ENCODE assay signal across 24 cellular contexts in genomic region chr6:140201787-140202458, GRCh38.
"Had no signal": no experiment of that assay in that cellular context is flagged by ENCODE, and none has a peak within 500 bp of the region (broad histone marks: within the 10 kb centered on the region; RNA-seq: fewer than 3 reads in every experiment).

No MANE protein-coding gene starts in this region.

- H3K4me3 ChIP-seq: coronary artery, esophagus muscularis mucosa, gastrocnemius medialis, lung, neural progenitor cell, prostate gland, right atrium auricular region, smooth muscle cell, suprapubic skin, transverse colon, upper lobe of right lung, uterus had no signal

- H2AFZ ChIP-seq: neural progenitor cell had no signal

- DNase-seq: dermis blood vessel endothelial cell; effector memory CD4-positive, alpha-beta T cell; gastrocnemius medialis; head of caudate nucleus; kidney; stimulated activated CD4-positive, alpha-beta T cell treated with anti-CD3 and anti-CD28 coated beads, Interleukin-12 subunit alpha, Interleukin-12 subunit beta, amount 100 ng/mL, for 4 hours; stimulated activated CD4-positive, alpha-beta T cell treated with anti-CD3 and anti-CD28 coated beads, Interleukin-1b, Interleukin-23, amount 100 ng/mL, for 48 hours; stimulated activated CD4-positive, alpha-beta T cell treated with anti-CD3 and anti-CD28 coated beads, Interleukin-4, amount 100 ng/mL, for 1 hour; stimulated activated CD8-positive, alpha-beta memory T cell treated with anti-CD3 and anti-CD28 coated beads, Interleukin-4, amount 100 ng/mL, for 48 hours; stimulated activated naive CD4-positive, alpha-beta T cell; stimulated activated naive CD8-positive, alpha-beta T cell treated with anti-CD3 and anti-CD28 coated beads, Interleukin-15, amount 100 ng/mL, for 72 hours; transverse colon; upper lobe of right lung; uterus had no signal

- H3K4me1 ChIP-seq: neural progenitor cell, prostate gland, suprapubic skin had no signal

- H3K4me2 ChIP-seq: neural progenitor cell, smooth muscle cell had no signal

- H3K27ac ChIP-seq: coronary artery, gastrocnemius medialis, neural progenitor cell, prostate gland, right atrium auricular region, suprapubic skin, transverse colon, uterus had no signal

- H3K9ac ChIP-seq: neural progenitor cell had no signal

- ATAC-seq: gastrocnemius medialis; left lobe of liver; sciatic nerve; stimulated activated naive CD8-positive, alpha-beta T cell treated with anti-CD3 and anti-CD28 coated beads, Interleukin-15, amount 100 ng/mL, for 72 hours; upper lobe of right lung had no signal

- H3K36me3 ChIP-seq: esophagus muscularis mucosa, gastrocnemius medialis, neural progenitor cell, prostate gland, right atrium auricular region, suprapubic skin, transverse colon, upper lobe of right lung, uterus had no signal

- H3K9me3 ChIP-seq: esophagus muscularis mucosa, gastrocnemius medialis, prostate gland, right atrium auricular region, suprapubic skin, transverse colon, upper lobe of right lung, uterus had no signal

- H3K27me3 ChIP-seq: esophagus muscularis mucosa, gastrocnemius medialis, neural progenitor cell, right atrium auricular region, suprapubic skin, transverse colon, upper lobe of right lung, uterus had no signal
